In the genomic region with DNA sequence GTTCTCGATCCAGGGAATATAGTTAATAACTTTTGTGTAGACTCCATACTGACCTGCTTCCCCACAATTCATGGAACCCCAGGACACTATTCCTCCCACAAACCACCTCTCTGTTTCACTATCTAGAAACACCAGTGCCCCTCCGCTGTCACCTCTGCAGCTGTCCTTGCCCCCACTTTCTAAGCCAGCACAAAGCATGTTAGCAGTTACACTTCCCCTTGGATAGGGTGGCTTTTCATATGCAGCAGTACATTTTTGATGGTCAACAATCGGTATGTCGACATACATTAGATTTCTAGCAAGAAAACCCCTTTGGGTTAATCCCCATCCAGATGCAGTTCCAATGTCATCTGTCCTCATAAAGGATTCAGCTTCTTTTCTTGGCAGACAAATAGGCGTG, we compare ENCODE assay signal across 2 cellular contexts.
TF ChIP-seq lines count a peak whose summit lies in the region.

No MANE protein-coding gene starts in this region.

TF ChIP-seq in GM23338, 12 proteins besides CTCF, POLR2A, EP300 and RAD21:
- TF ChIP-seq, protein P1, sequence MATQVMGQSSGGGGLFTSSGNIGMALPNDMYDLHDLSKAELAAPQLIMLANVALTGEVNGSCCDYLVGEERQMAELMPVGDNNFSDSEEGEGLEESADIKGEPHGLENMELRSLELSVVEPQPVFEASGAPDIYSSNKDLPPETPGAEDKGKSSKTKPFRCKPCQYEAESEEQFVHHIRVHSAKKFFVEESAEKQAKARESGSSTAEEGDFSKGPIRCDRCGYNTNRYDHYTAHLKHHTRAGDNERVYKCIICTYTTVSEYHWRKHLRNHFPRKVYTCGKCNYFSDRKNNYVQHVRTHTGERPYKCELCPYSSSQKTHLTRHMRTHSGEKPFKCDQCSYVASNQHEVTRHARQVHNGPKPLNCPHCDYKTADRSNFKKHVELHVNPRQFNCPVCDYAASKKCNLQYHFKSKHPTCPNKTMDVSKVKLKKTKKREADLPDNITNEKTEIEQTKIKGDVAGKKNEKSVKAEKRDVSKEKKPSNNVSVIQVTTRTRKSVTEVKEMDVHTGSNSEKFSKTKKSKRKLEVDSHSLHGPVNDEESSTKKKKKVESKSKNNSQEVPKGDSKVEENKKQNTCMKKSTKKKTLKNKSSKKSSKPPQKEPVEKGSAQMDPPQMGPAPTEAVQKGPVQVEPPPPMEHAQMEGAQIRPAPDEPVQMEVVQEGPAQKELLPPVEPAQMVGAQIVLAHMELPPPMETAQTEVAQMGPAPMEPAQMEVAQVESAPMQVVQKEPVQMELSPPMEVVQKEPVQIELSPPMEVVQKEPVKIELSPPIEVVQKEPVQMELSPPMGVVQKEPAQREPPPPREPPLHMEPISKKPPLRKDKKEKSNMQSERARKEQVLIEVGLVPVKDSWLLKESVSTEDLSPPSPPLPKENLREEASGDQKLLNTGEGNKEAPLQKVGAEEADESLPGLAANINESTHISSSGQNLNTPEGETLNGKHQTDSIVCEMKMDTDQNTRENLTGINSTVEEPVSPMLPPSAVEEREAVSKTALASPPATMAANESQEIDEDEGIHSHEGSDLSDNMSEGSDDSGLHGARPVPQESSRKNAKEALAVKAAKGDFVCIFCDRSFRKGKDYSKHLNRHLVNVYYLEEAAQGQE (IDR thresholded peaks at IDR 0.05; ENCODE audit: unreplicated experiment): no peak
- TF ChIP-seq ZNF331 (CRISPR knock-in tag; IDR thresholded peaks at IDR 0.05; ENCODE audit: low read depth): no peak
- no peak for TF ChIP-seq EZH2phosphoT487 (IDR thresholded peaks at IDR 0.05; ENCODE audit: unreplicated experiment)
- TF ChIP-seq, protein P2, sequence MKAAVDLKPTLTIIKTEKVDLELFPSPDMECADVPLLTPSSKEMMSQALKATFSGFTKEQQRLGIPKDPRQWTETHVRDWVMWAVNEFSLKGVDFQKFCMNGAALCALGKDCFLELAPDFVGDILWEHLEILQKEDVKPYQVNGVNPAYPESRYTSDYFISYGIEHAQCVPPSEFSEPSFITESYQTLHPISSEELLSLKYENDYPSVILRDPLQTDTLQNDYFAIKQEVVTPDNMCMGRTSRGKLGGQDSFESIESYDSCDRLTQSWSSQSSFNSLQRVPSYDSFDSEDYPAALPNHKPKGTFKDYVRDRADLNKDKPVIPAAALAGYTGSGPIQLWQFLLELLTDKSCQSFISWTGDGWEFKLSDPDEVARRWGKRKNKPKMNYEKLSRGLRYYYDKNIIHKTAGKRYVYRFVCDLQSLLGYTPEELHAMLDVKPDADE (IDR thresholded peaks at IDR 0.05): no peak
- TF ChIP-seq JUNB (IDR thresholded peaks at IDR 0.05; ENCODE audit: unreplicated experiment): no peak
- TF ChIP-seq EZH2 (IDR thresholded peaks at IDR 0.05; ENCODE audit: low read depth, unreplicated experiment): no peak
- TF ChIP-seq POLR2AphosphoS5 (IDR thresholded peaks at IDR 0.05; ENCODE audit: low read depth): no peak
- TF ChIP-seq ZNF114 (CRISPR knock-in tag; IDR thresholded peaks at IDR 0.05): no peak
- no peak for TF ChIP-seq NANOG (IDR thresholded peaks at IDR 0.05; ENCODE audit: borderline replicate concordance)
- TF ChIP-seq STAT1 (IDR thresholded peaks at IDR 0.05; ENCODE audit: unreplicated experiment): no peak
- TF ChIP-seq CREB1 (CRISPR knock-in tag; IDR thresholded peaks at IDR 0.05; ENCODE audit: low read depth): no peak

TF ChIP-seq in GM12878, 131 proteins besides CTCF, POLR2A, EP300 and RAD21:
- TF ChIP-seq STAT3 (IDR thresholded peaks at IDR 0.05; ENCODE audit: low read depth, low read length): no peak
- peak; percentile 76 for TF ChIP-seq POLR2AphosphoS5 (IDR thresholded peaks at IDR 0.05; ENCODE audit: low read length)
